Comparison of ENCODE assay signal across 10 cellular contexts in the genomic region with DNA sequence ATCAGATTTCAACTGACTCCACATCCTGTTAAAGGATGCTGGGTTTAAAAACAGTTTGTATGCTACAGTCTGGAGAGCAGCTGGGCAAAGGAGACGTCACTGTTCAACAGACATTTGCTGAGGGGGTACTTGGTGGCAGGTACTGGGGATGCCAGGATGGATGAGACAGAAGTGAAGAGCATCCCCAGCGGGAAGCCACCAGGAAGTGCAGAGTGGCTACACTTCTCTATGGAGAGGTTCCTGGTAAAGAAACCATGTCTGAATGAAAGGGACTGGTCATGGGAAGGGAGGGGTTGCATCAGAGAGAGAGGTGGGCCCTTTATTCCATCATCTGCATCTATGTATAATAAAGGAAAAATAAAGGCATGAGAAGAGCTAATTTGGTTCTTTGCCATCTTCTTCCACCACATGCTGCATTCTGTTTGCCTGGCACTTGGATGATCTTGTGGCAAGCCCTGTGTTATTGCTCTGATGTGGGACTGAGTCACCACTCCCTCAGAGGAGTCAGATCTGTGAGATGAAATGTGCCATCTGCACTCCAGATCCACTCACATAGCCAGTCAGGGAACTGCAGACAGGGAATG.
DNase-seq lines count a peak whose midpoint lies in the region; ATAC-seq and TF ChIP-seq lines count a peak whose summit lies in the region.
"Had no signal": no experiment of that assay in that cellular context is flagged by ENCODE, and none has a peak within 500 bp of the region (broad histone marks: within the 10 kb centered on the region; RNA-seq: fewer than 3 reads in every experiment).

No MANE protein-coding gene starts in this region.

- H3K9me2 ChIP-seq in hepatocyte (replicated peaks; ENCODE audit: insufficient read depth): no peaks in the 10 kb centered on the region

- WGBS in hepatocyte (ENCODE audit: low lambda C conversion rate, missing lambda C conversion rate): 61% methylated on average over 2 of the region's 2 CpGs

- peaks cover 11% of the 10 kb centered on the region for H3K79me2 ChIP-seq in hepatocyte

- H3K27ac ChIP-seq in ascending aorta (peak overlapping the region; percentile 76 to 79), hepatocyte (peak overlapping the region; percentile 67), vagina (peak overlapping the region; percentile 44)

- H3K27me3 Mint-ChIP-seq in activated naive CD8-positive, alpha-beta T cell treated with anti-CD3 and anti-CD28 coated beads, Interleukin-2, amount 50 U/mL, for 24 hours: peaks cover 26% of the 10 kb centered on the region
- peaks cover 22% of the 10 kb centered on the region for H3K27me3 Mint-ChIP-seq in activated naive CD8-positive, alpha-beta T cell treated with anti-CD3 and anti-CD28 coated beads for 36 hours

- no peak for DNase-seq in activated naive CD8-positive, alpha-beta T cell treated with anti-CD3 and anti-CD28 coated beads, Interleukin-2, amount 50 U/mL, for 24 hours
- DNase-seq in activated naive CD8-positive, alpha-beta T cell treated with anti-CD3 and anti-CD28 coated beads for 36 hours: no peak
- DNase-seq in ascending aorta (ENCODE audit: low spot score in 2 of 2) (peak in 1 of 2 donors; percentile 85), hepatocyte (ENCODE audit: low spot score) (peak; percentile 58), vagina (ENCODE audit: extremely low spot score in 2 of 2) (no peak), COLO668 (lab: John Stamatoyannopoulos, UW; ENCODE audit: unreplicated experiment) (no peak)
- DNase-seq: effector CD4-positive, alpha-beta T cell had no signal

- H4K20me1 ChIP-seq in hepatocyte (ENCODE audit: insufficient read depth, poor library complexity, severe bottlenecking): no peaks in the 10 kb centered on the region

- peaks cover 13 to 40% of the 10 kb centered on the region in 2 donors for H3K4me1 ChIP-seq in ascending aorta
- no peaks in the 10 kb centered on the region for H3K4me1 ChIP-seq in hepatocyte (ENCODE audit: insufficient read depth)
- peaks cover 29% of the 10 kb centered on the region for H3K4me1 ChIP-seq in vagina

- peak overlapping the region in 1 of 2 donors; percentile 39 for H3K4me3 ChIP-seq in ascending aorta
- H3K4me3 ChIP-seq in hepatocyte: no peak overlapping the region
- peak overlapping the region in 1 of 2 donors; percentile 19 for H3K4me3 ChIP-seq in vagina

- ATAC-seq in activated naive CD8-positive, alpha-beta T cell treated with anti-CD3 and anti-CD28 coated beads, Interleukin-2, amount 50 U/mL, for 24 hours: peak; percentile 77
- ATAC-seq in HG02642 (IDR thresholded peaks at IDR 0.05; ENCODE audit: poor library complexity, unreplicated experiment): no peak
- no peak for ATAC-seq in GM21619 (IDR thresholded peaks at IDR 0.05; ENCODE audit: unreplicated experiment)

- H3K27ac Mint-ChIP-seq in activated naive CD8-positive, alpha-beta T cell treated with anti-CD3 and anti-CD28 coated beads, Interleukin-2, amount 50 U/mL, for 24 hours: no peak overlapping the region
- H3K27ac Mint-ChIP-seq in activated naive CD8-positive, alpha-beta T cell treated with anti-CD3 and anti-CD28 coated beads for 36 hours: no peak overlapping the region
- H3K27ac Mint-ChIP-seq: T-helper 2 cell treated with Interferon-gamma antibody and Interleukin-4, amounts not matched to agents 5 μg/mL and 100 μg/mL, for 36 hours had no signal

- H3K27me3 ChIP-seq in ascending aorta (no peaks in the 10 kb centered on the region), hepatocyte (no peaks in the 10 kb centered on the region), vagina (no peaks in the 10 kb centered on the region)

- H3K4me1 Mint-ChIP-seq in activated naive CD8-positive, alpha-beta T cell treated with anti-CD3 and anti-CD28 coated beads, Interleukin-2, amount 50 U/mL, for 24 hours: no peaks in the 10 kb centered on the region
- peaks cover 1% of the 10 kb centered on the region for H3K4me1 Mint-ChIP-seq in activated naive CD8-positive, alpha-beta T cell treated with anti-CD3 and anti-CD28 coated beads for 36 hours

- peaks cover 8% of the 10 kb centered on the region for H3K9me3 Mint-ChIP-seq in activated naive CD8-positive, alpha-beta T cell treated with anti-CD3 and anti-CD28 coated beads, Interleukin-2, amount 50 U/mL, for 24 hours
- H3K9me3 Mint-ChIP-seq in activated naive CD8-positive, alpha-beta T cell treated with anti-CD3 and anti-CD28 coated beads for 36 hours: peaks cover 7% of the 10 kb centered on the region

- H2AFZ ChIP-seq in hepatocyte: no peak overlapping the region

- no peak for TF ChIP-seq CTCF in ascending aorta (IDR thresholded peaks at IDR 0.05)
- no peak for TF ChIP-seq CTCF in hepatocyte (IDR thresholded peaks at IDR 0.05; ENCODE audit: poor library complexity)
- TF ChIP-seq CTCF in vagina (IDR thresholded peaks at IDR 0.05): no peak

- peak overlapping the region; percentile 45 for H3K4me2 ChIP-seq in hepatocyte

- H3K9me3 ChIP-seq in ascending aorta (no peaks in the 10 kb centered on the region), hepatocyte (ENCODE audit: low read depth) (no peaks in the 10 kb centered on the region), vagina (no peaks in the 10 kb centered on the region)

- intact Hi-C loops in ascending aorta (cut with DNase I): loop anchor here (5.0 to 10.0 kb wide), 2 partner anchors 61 to 558 kb away; no protein-coding TSS in a partner anchor
- intact Hi-C loops in vagina (cut with DNase I): loop anchor here (10.0 kb wide), 1 partner anchor 238 kb away; no protein-coding TSS in a partner anchor

- TF ChIP-seq POLR2A in vagina (IDR thresholded peaks at IDR 0.05): no peak

- H3K4me3 Mint-ChIP-seq in activated naive CD8-positive, alpha-beta T cell treated with anti-CD3 and anti-CD28 coated beads, Interleukin-2, amount 50 U/mL, for 24 hours: no peak overlapping the region
- H3K4me3 Mint-ChIP-seq in activated naive CD8-positive, alpha-beta T cell treated with anti-CD3 and anti-CD28 coated beads for 36 hours: no peak overlapping the region
- H3K4me3 Mint-ChIP-seq: T-helper 2 cell treated with Interferon-gamma antibody and Interleukin-4, amounts not matched to agents 5 μg/mL and 100 μg/mL, for 36 hours had no signal

- peaks cover 29 to 31% of the 10 kb centered on the region in 2 donors for H3K36me3 ChIP-seq in ascending aorta
- no peaks in the 10 kb centered on the region for H3K36me3 ChIP-seq in hepatocyte (replicated peaks; ENCODE audit: insufficient read depth, low read depth)
- no peaks in the 10 kb centered on the region for H3K36me3 ChIP-seq in vagina

- H3K36me3 Mint-ChIP-seq in activated naive CD8-positive, alpha-beta T cell treated with anti-CD3 and anti-CD28 coated beads, Interleukin-2, amount 50 U/mL, for 24 hours (ENCODE audit: low read depth): no peaks in the 10 kb centered on the region
- peaks cover 2% of the 10 kb centered on the region for H3K36me3 Mint-ChIP-seq in activated naive CD8-positive, alpha-beta T cell treated with anti-CD3 and anti-CD28 coated beads for 36 hours
